8 cellular contexts compared by ENCODE assay signal in genomic region chr9:94918038-94918753, GRCh38.
DNase-seq lines count a peak whose midpoint lies in the region; ATAC-seq and TF ChIP-seq lines count a peak whose summit lies in the region.

No MANE protein-coding gene starts in this region.

- no peaks in the 10 kb centered on the region for H3K36me3 ChIP-seq in GM06990 (ENCODE audit: control insufficient read depth, insufficient read depth, low read length)
- H3K36me3 ChIP-seq in PC-3 (ENCODE audit: low read depth, low read length): no peaks in the 10 kb centered on the region
- no peaks in the 10 kb centered on the region for H3K36me3 ChIP-seq in mesenchymal stem cell (ENCODE audit: control insufficient read depth in 1 of 2, insufficient read depth in 2 of 2, low read depth in 1 of 2, low read length in 2 of 2)
- no peaks in the 10 kb centered on the region for H3K36me3 ChIP-seq in tibial nerve

- H3K9ac ChIP-seq in PC-3 (ENCODE audit: low read length) (no peak overlapping the region; the same call in 1 of the 2 replicates), mesenchymal stem cell (ENCODE audit: low read length) (no peak overlapping the region)

- 97% methylated on average over 5 of the region's 5 CpGs for WGBS in mesenchymal stem cell
- whole genome bisulfite sequencing in tibial nerve, 2 donors: 93 to 94% methylated on average over 5 of the region's 5 CpGs

- H3F3A ChIP-seq in PC-3 (ENCODE audit: low read length, unreplicated experiment): peaks cover 7% of the 10 kb centered on the region

- H3K27ac ChIP-seq in PC-3 (ENCODE audit: low read length) (peak overlapping the region; percentile 78), mesenchymal stem cell (ENCODE audit: low read length, poor library complexity, severe bottlenecking) (no peak overlapping the region), tibial nerve (peak overlapping the region in 2 of 4 donors; percentile 89 to 96)

- H3K27me3 ChIP-seq in GM06990 (replicated peaks; ENCODE audit: control insufficient read depth, insufficient read depth, low read length) (no peaks in the 10 kb centered on the region), PC-3 (ENCODE audit: low read length) (no peaks in the 10 kb centered on the region), mesenchymal stem cell (ENCODE audit: control insufficient read depth in 1 of 2, insufficient read depth in 1 of 2, low read length in 2 of 2) (no peaks in the 10 kb centered on the region), tibial nerve (no peaks in the 10 kb centered on the region)

- H3K18ac ChIP-seq in mesenchymal stem cell (ENCODE audit: low read depth in 1 of 2, low read length in 2 of 2): peak overlapping the region; percentile 29 to 40

- H3K9me3 ChIP-seq in PC-3 (ENCODE audit: low read length) (no peaks in the 10 kb centered on the region), mesenchymal stem cell (ENCODE audit: control insufficient read depth, low read length) (no peaks in the 10 kb centered on the region), tibial nerve (no peaks in the 10 kb centered on the region)

- BruUV-seq in PC-3 (replicated peaks; lab: Mats Ljungman, UMichigan): no TSS peak

- peak overlapping the region; percentile 68 for H2BK15ac ChIP-seq in mesenchymal stem cell (ENCODE audit: low read depth, poor library complexity, severe bottlenecking)

- H4K8ac ChIP-seq in mesenchymal stem cell (ENCODE audit: low read length): no peak overlapping the region

- peaks cover 12% of the 10 kb centered on the region for H3K79me1 ChIP-seq in mesenchymal stem cell (replicated peaks; ENCODE audit: low read length, poor library complexity, severe bottlenecking)

- no peak overlapping the region for H2BK5ac ChIP-seq in mesenchymal stem cell (ENCODE audit: low read depth, low read length, poor library complexity, severe bottlenecking)

- POLR2A ChIA-PET in PC-3 (lab: Charles Lee; ENCODE audit: unreplicated experiment): interaction anchor here (0.5 kb wide), 1 partner anchor 85 kb away, joined by 3 read pairs; no protein-coding TSS in a partner anchor

- DNase-seq in GM06990 (ENCODE audit: extremely low read depth, insufficient read length) (peak; percentile 18), GM20000 (ENCODE audit: low spot score) (peak; percentile 63), PC-3 (no peak), mesenchymal stem cell (no peak), tibial nerve (ENCODE audit: low spot score in 2 of 2) (no peak), NCI-H1436 treated with DMSO at 0.1 percent for 48 hours (lab: John Stamatoyannopoulos, UW) (no peak), ACHN (no peak)

- no peaks in the 10 kb centered on the region for H4K20me1 ChIP-seq in PC-3 (ENCODE audit: low read length)

- in situ Hi-C loops in ACHN (cut with HindIII; ENCODE audit: low pct_ligation_motif_present, low pct_unique_long_range_greater_than_20kb, low sequenced_read_pairs): no loop called here

- H3K4ac ChIP-seq in mesenchymal stem cell (ENCODE audit: low read depth in 1 of 2, low read length in 2 of 2): peak overlapping the region in 1 of 2 experiments; percentile 3

- peak overlapping the region; percentile 14 for H4K91ac ChIP-seq in mesenchymal stem cell (ENCODE audit: low read length)

- H3K9me2 ChIP-seq in PC-3 (replicated peaks; ENCODE audit: low read length): no peaks in the 10 kb centered on the region

- H2AK5ac ChIP-seq in mesenchymal stem cell (ENCODE audit: low read length, severe bottlenecking): peak overlapping the region; percentile 81

- peak overlapping the region in 1 of 2 experiments; percentile 6 for H2BK12ac ChIP-seq in mesenchymal stem cell (ENCODE audit: low read length in 2 of 2)

- TF ChIP-seq POLR2A in tibial nerve (IDR thresholded peaks at IDR 0.05): no peak

- intact Hi-C loops in PC-3 (cut with micrococcal nuclease): loop anchor here (10.0 kb wide), 1 partner anchor 197 kb away; no protein-coding TSS in a partner anchor

- TF ChIP-seq CTCF in GM06990 (IDR thresholded peaks at IDR 0.05; ENCODE audit: insufficient read depth, low read length, poor library complexity, severe bottlenecking) (peak; percentile 35), GM20000 (IDR thresholded peaks at IDR 0.05; ENCODE audit: extremely low read depth, missing control alignments) (no peak), PC-3 (conservative IDR thresholded peaks at IDR 0.05; ENCODE audit: low read depth, low read length) (no peak), tibial nerve (IDR thresholded peaks at IDR 0.05) (no peak)

- peaks cover 25% of the 10 kb centered on the region for H3K79me2 ChIP-seq in PC-3 (ENCODE audit: low read length)

- H3K4me3 ChIP-seq in GM06990 (replicated peaks; ENCODE audit: low read depth, low read length) (no peak overlapping the region), PC-3 (ENCODE audit: low read length) (no peak overlapping the region), mesenchymal stem cell (ENCODE audit: insufficient read depth in 1 of 2, low read depth in 1 of 2, low read length in 2 of 2) (no peak overlapping the region), tibial nerve (no peak overlapping the region)

- peak overlapping the region; percentile 29; the same call in 1 of the 2 replicates for H3K4me2 ChIP-seq in PC-3 (ENCODE audit: low read length)
- H3K4me2 ChIP-seq in mesenchymal stem cell (ENCODE audit: low read length, poor library complexity, severe bottlenecking): no peak overlapping the region

- no peak overlapping the region for H3K23ac ChIP-seq in mesenchymal stem cell (ENCODE audit: low read length in 2 of 2)

- CTCF ChIA-PET in PC-3 (lab: Charles Lee): no interaction called here

- H2BK120ac ChIP-seq in mesenchymal stem cell (ENCODE audit: low read depth, low read length): no peak overlapping the region

- no peak overlapping the region for H2AFZ ChIP-seq in PC-3 (ENCODE audit: low read length)
- no peak overlapping the region for H2AFZ ChIP-seq in mesenchymal stem cell (ENCODE audit: low read depth, low read length)

- no peak for TF ChIP-seq EP300 in tibial nerve (IDR thresholded peaks at IDR 0.05)

- no peak for ATAC-seq in PC-3
- ATAC-seq in GM21737 (IDR thresholded peaks at IDR 0.05; ENCODE audit: unreplicated experiment): no peak

- H3K14ac ChIP-seq in mesenchymal stem cell (ENCODE audit: low read length in 2 of 2): no peak overlapping the region

- H3K4me1 ChIP-seq in PC-3 (ENCODE audit: insufficient read depth, low read length): peaks cover 94% of the 10 kb centered on the region
- peaks cover 33% of the 10 kb centered on the region for H3K4me1 ChIP-seq in mesenchymal stem cell (ENCODE audit: control insufficient read depth, insufficient read depth, low read depth, low read length)
- H3K4me1 ChIP-seq in tibial nerve: peaks cover 3 to 63% (median 27%) of the 10 kb centered on the region in 4 donors

Comparison
In these comparisons a context has a peak if more than half of its experiments do, and no peak if none do; other contexts are left out.
1. DNase-seq: peak in GM06990 (single experiment) and GM20000 (single experiment); none in PC-3 (single experiment), mesenchymal stem cell (single experiment), tibial nerve (0 of 2), NCI-H1436 treated with DMSO at 0.1 percent for 48 hours (single experiment) and ACHN (single experiment).